Comparison of ENCODE assay signal across 8 cellular contexts in genomic region chr16:69727916-69728270, GRCh38. TPM values are rescaled to one million over a fixed set of nuclear protein-coding genes. Genes with fewer than 3 reads are reported as not detected.
A peak's percentile ranks its signal among the peaks of the same experiment; 100 is the strongest.
DNase-seq lines count a peak whose midpoint lies in the region; ATAC-seq lines count a peak whose summit lies in the region.

No MANE protein-coding gene starts in this region.

- no peaks in the 10 kb centered on the region for H3K9me3 Mint-ChIP-seq in activated naive CD8-positive, alpha-beta T cell treated with anti-CD3 and anti-CD28 coated beads, Interleukin-2, amount 50 U/mL, for 24 hours

- peaks cover 27% of the 10 kb centered on the region for H3K4me1 Mint-ChIP-seq in activated naive CD8-positive, alpha-beta T cell treated with anti-CD3 and anti-CD28 coated beads, Interleukin-2, amount 50 U/mL, for 24 hours

- peak overlapping the region; percentile 76 to 96 (median 86) for H3K4me2 ChIP-seq in BLaER1 treated with 17β-estradiol and CSF1 and Interleukin-3, amounts not matched to agents 10 nM and 100 nM

- DNase-seq in H7 (no peak), myocyte (ENCODE audit: low read depth) (peak; percentile 31), NCI-H2081 treated with DMSO at 0.1 percent for 48 hours (lab: John Stamatoyannopoulos, UW) (no peak), NCI-H446 (lab: John Stamatoyannopoulos, UW) (no peak)
- no peak for DNase-seq in activated naive CD8-positive, alpha-beta T cell treated with anti-CD3 and anti-CD28 coated beads, Interleukin-2, amount 50 U/mL, for 24 hours

- H3K4me3 ChIP-seq in BLaER1 treated with 17β-estradiol and CSF1 and Interleukin-3, amounts not matched to agents 10 nM and 100 nM, result peak overlapping the region in 5 of 10 experiments; percentile 57 to 77 (median 63); a peak in 6 of 20 replicates
- H3K4me3 ChIP-seq in H7 (ENCODE audit: insufficient read depth, low read depth, low read length), result peak overlapping the region; percentile 75; the same call in 1 of the 2 replicates

- H3K4me1 ChIP-seq in BLaER1 treated with 17β-estradiol and CSF1 and Interleukin-3, amounts not matched to agents 10 nM and 100 nM, result peaks cover 31 to 47% (median 40%) of the 10 kb centered on the region in 10 experiments

- no peaks in the 10 kb centered on the region for H3K36me3 Mint-ChIP-seq in activated naive CD8-positive, alpha-beta T cell treated with anti-CD3 and anti-CD28 coated beads, Interleukin-2, amount 50 U/mL, for 24 hours (ENCODE audit: low read depth)

- H3K27ac ChIP-seq in BLaER1 treated with 17β-estradiol and CSF1 and Interleukin-3, amounts not matched to agents 10 nM and 100 nM, result peak overlapping the region in 10 of 11 experiments; percentile 13 to 98 (median 90); a peak in 19 of 22 replicates

- H3K36me3 ChIP-seq in BLaER1 treated with 17β-estradiol and CSF1 and Interleukin-3, amounts not matched to agents 10 nM and 100 nM, result 0 out of 22 replicates have a peak, but pooled peaks cover 0 to 3% (median 0%) of the 10 kb centered on the region in 11 experiments
- no peaks in the 10 kb centered on the region for H3K36me3 ChIP-seq in H7 (replicated peaks; ENCODE audit: control insufficient read depth, insufficient read depth, low read length)

- H3K27ac Mint-ChIP-seq in activated naive CD8-positive, alpha-beta T cell treated with anti-CD3 and anti-CD28 coated beads, Interleukin-2, amount 50 U/mL, for 24 hours, result peak overlapping the region; percentile 84

- H3K4me3 Mint-ChIP-seq in activated naive CD8-positive, alpha-beta T cell treated with anti-CD3 and anti-CD28 coated beads, Interleukin-2, amount 50 U/mL, for 24 hours, result peak overlapping the region; percentile 81

- ATAC-seq in activated naive CD8-positive, alpha-beta T cell treated with anti-CD3 and anti-CD28 coated beads, Interleukin-2, amount 50 U/mL, for 24 hours, result no peak
- no peak for ATAC-seq in HG03108 (IDR thresholded peaks at IDR 0.05; ENCODE audit: unreplicated experiment)
- ATAC-seq in HG03460 (IDR thresholded peaks at IDR 0.05; ENCODE audit: unreplicated experiment), result no peak

- H3K9ac ChIP-seq in BLaER1 treated with 17β-estradiol and CSF1 and Interleukin-3, amounts not matched to agents 10 nM and 100 nM, result peak overlapping the region in 9 of 11 experiments; percentile 68 to 90 (median 83); a peak in 14 of 22 replicates

- no peaks in the 10 kb centered on the region for H3K9me3 ChIP-seq in BLaER1 treated with 17β-estradiol and CSF1 and Interleukin-3, amounts not matched to agents 10 nM and 100 nM (replicated peaks in 1 of 11)

- no peaks in the 10 kb centered on the region for H3K27me3 ChIP-seq in BLaER1 treated with 17β-estradiol and CSF1 and Interleukin-3, amounts not matched to agents 10 nM and 100 nM
- no peaks in the 10 kb centered on the region for H3K27me3 ChIP-seq in H7 (ENCODE audit: control insufficient read depth, insufficient read depth, low read length)

- H4K20me1 ChIP-seq in BLaER1 treated with 17β-estradiol and CSF1 and Interleukin-3, amounts not matched to agents 10 nM and 100 nM, result no peaks in the 10 kb centered on the region

- no peaks in the 10 kb centered on the region for H3K27me3 Mint-ChIP-seq in activated naive CD8-positive, alpha-beta T cell treated with anti-CD3 and anti-CD28 coated beads, Interleukin-2, amount 50 U/mL, for 24 hours

RNA-seq across cellular contexts. Expression of gene NQO1, which starts 1.5 kb away (rescaled TPM):
- 145 and 229 TPM in 2 replicates for total RNA-seq in H7 (2014; rRNA removed; shearing (Covaris generic))
- 257 and 375 TPM in 2 replicates for total RNA-seq in myocyte
- 290 TPM for polyA plus RNA-seq in myocyte (2012)

RNA-seq across cellular contexts. Expression of gene NOB1, which starts 26.8 kb away (rescaled TPM):
- 43.4 and 65.0 TPM in 2 replicates for total RNA-seq in H7 (2014; rRNA removed; shearing (Covaris generic))
- 17.5 and 20.1 TPM in 2 replicates for total RNA-seq in myocyte
- 43.4 TPM for polyA plus RNA-seq in myocyte (2012)

RNA-seq across cellular contexts. Expression of gene WWP2, which starts 34.2 kb away (rescaled TPM):
- 25.1 and 28.3 TPM in 2 replicates for total RNA-seq in H7 (2014; rRNA removed; shearing (Covaris generic))
- total RNA-seq in myocyte, result 13.1 and 19.2 TPM in 2 replicates
- 17.7 TPM for polyA plus RNA-seq in myocyte (2012)
